In the genomic region with DNA sequence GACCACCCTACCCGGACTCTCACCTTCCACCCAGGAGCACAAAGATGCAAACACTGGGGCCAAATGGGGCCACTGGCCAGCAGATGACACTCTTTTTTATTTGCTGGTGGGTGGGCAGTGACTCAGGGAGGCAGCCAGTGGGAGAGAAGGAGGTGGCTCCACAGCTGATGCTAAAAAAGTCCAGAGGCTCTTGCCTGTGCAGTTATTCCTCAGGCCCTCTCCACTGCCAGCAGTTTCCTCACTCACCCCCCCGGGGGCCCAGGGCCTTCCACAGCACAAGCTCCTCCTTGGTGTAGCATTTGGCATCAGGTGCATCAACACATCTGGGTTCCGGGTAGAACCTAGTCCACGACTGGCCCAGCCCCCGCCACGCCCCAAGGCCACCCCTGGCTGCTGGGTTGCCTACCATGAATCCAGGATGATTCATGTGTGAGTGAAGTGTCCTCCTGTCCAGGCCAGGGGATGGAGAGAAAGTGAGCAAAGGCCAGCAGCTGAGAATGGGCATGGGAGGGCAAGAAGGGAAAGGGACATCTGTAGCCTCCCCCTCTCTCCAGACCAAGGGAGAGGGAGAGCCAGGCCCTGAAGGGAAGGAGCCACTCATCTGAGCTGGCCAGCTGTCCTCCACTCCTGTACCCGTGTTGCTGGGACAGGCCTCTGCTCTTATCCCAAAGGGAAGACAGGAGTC, we compare ENCODE assay signal across 1 cellular context.
TF ChIP-seq lines count a peak whose summit lies in the region.

No MANE protein-coding gene starts in this region.

TF ChIP-seq in SK-N-SH treated with all-trans-retinoic acid at 6 μM for 48 hours, 23 proteins besides CTCF, POLR2A, EP300 and RAD21 (continued from another document):
- TF ChIP-seq, protein P1, sequence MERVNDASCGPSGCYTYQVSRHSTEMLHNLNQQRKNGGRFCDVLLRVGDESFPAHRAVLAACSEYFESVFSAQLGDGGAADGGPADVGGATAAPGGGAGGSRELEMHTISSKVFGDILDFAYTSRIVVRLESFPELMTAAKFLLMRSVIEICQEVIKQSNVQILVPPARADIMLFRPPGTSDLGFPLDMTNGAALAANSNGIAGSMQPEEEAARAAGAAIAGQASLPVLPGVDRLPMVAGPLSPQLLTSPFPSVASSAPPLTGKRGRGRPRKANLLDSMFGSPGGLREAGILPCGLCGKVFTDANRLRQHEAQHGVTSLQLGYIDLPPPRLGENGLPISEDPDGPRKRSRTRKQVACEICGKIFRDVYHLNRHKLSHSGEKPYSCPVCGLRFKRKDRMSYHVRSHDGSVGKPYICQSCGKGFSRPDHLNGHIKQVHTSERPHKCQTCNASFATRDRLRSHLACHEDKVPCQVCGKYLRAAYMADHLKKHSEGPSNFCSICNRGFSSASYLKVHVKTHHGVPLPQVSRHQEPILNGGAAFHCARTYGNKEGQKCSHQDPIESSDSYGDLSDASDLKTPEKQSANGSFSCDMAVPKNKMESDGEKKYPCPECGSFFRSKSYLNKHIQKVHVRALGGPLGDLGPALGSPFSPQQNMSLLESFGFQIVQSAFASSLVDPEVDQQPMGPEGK (CRISPR knock-in tag; IDR thresholded peaks at IDR 0.05; ENCODE audit: borderline replicate concordance), result no peak
- TF ChIP-seq ESRRG (CRISPR knock-in tag; IDR thresholded peaks at IDR 0.05) (no peak), ISL1 (CRISPR knock-in tag; IDR thresholded peaks at IDR 0.05) (no peak), TOX (CRISPR knock-in tag; IDR thresholded peaks at IDR 0.05; ENCODE audit: borderline replicate concordance) (no peak), CSDC2 (CRISPR knock-in tag; IDR thresholded peaks at IDR 0.05) (no peak), ZFP3 (CRISPR knock-in tag; IDR thresholded peaks at IDR 0.05) (no peak), CSRNP3 (CRISPR knock-in tag; IDR thresholded peaks at IDR 0.05) (no peak), ZNF565 (CRISPR knock-in tag; conservative IDR thresholded peaks at IDR 0.05; ENCODE audit: low read depth) (no peak), ZC3H10 (CRISPR knock-in tag; IDR thresholded peaks at IDR 0.05) (no peak), OSR1 (CRISPR knock-in tag; IDR thresholded peaks at IDR 0.05) (no peak), ARNTL (CRISPR knock-in tag; IDR thresholded peaks at IDR 0.05; ENCODE audit: borderline replicate concordance, low read depth) (no peak), PPARA (CRISPR knock-in tag; IDR thresholded peaks at IDR 0.05; ENCODE audit: borderline replicate concordance) (no peak), RARB (CRISPR knock-in tag; IDR thresholded peaks at IDR 0.05) (no peak), GLIS3 (CRISPR knock-in tag; IDR thresholded peaks at IDR 0.05) (no peak), ZFP30 (CRISPR knock-in tag; IDR thresholded peaks at IDR 0.05) (no peak), TCF4 (CRISPR knock-in tag; IDR thresholded peaks at IDR 0.05; ENCODE audit: borderline replicate concordance) (no peak)
